ENCODE assay signal across 8 cellular contexts in the genomic region with DNA sequence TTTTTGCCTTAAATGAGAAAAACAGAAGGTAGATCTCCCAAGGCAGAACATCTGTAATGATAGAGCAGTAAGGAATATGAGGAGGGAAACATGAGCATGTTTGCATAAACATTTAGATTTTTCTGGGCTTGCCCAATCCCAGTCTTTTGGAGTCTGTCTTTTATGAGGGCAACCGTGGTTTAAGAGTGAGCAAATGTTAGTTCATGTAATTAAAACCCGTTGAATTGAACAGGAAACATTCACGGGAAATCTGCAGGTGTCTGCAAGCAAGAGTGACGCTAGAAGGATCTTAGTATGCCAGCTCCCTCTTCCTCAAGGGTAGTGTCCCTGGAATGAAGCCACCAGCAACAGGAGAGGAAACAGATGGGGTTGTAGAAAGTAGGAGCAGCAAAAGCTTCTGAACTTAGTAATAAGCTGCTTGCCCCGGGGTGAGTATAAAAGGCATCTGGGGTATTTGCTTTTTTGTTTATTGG.
A peak's percentile ranks its signal among the peaks of the same experiment; 100 is the strongest.
DNase-seq lines count a peak whose midpoint lies in the region; ATAC-seq lines count a peak whose summit lies in the region.

No MANE protein-coding gene starts in this region.

- CTCF ChIA-PET in T-cell (lab: Charles Lee), result interaction anchor here (0.6 to 3.0 kb wide), 14 partner anchors 9 to 110 kb away, joined by 3 to 11 read pairs (median 4); a partner anchor contains a TSS

- no peak overlapping the region for H3K9ac ChIP-seq in skeletal muscle tissue (ENCODE audit: low read depth in 1 of 3, low read length in 3 of 3)

- H3K9me3 Mint-ChIP-seq in IgD-negative memory B cell, result peaks cover 0 to 4% (median 0%) of the 10 kb centered on the region in 3 donors
- H3K9me3 Mint-ChIP-seq in T-cell, result no peaks in the 10 kb centered on the region

- no peaks in the 10 kb centered on the region for H3K9me3 ChIP-seq in skeletal muscle tissue (ENCODE audit: control insufficient read depth in 3 of 3, low read length in 3 of 3)

- peak overlapping the region; percentile 84 for H3K27ac ChIP-seq in skeletal muscle tissue (ENCODE audit: low read depth, low read length)

- H3K4me1 ChIP-seq in skeletal muscle tissue (ENCODE audit: control insufficient read depth in 3 of 3, insufficient read depth in 3 of 3, low read length in 3 of 3), result peaks cover 23 to 39% (median 24%) of the 10 kb centered on the region in 3 donors

- H3K4me1 Mint-ChIP-seq in IgD-negative memory B cell, result peaks cover 39 to 67% (median 44%) of the 10 kb centered on the region in 3 donors
- H3K4me1 Mint-ChIP-seq in T-cell, result peaks cover 66 to 78% (median 68%) of the 10 kb centered on the region in 3 donors

- H3K4me3 ChIP-seq in skeletal muscle tissue (ENCODE audit: low read length in 3 of 3), result peak overlapping the region in 1 of 3 donors; percentile 0

- no peaks in the 10 kb centered on the region for H3K36me3 ChIP-seq in skeletal muscle tissue (ENCODE audit: control insufficient read depth in 3 of 3, insufficient read depth in 3 of 3, low read length in 3 of 3)

- peak overlapping the region; percentile 54 to 98 (median 93) for H3K27ac Mint-ChIP-seq in IgD-negative memory B cell
- H3K27ac Mint-ChIP-seq in T-cell, result peak overlapping the region; percentile 92 to 99

- peak overlapping the region; percentile 19 to 92 (median 62) for H3K4me3 Mint-ChIP-seq in IgD-negative memory B cell
- peak overlapping the region; percentile 58 to 88 (median 75) for H3K4me3 Mint-ChIP-seq in T-cell

- no peaks in the 10 kb centered on the region for H3K36me3 Mint-ChIP-seq in IgD-negative memory B cell
- no peaks in the 10 kb centered on the region for H3K36me3 Mint-ChIP-seq in T-cell

- DNase-seq in CD1c-positive myeloid dendritic cell (ENCODE audit: extremely low spot score), result peak; percentile 28
- peak in 1 of 34 experiments; percentile 14 for DNase-seq in T-cell
- DNase-seq in fibroblast of the conjunctiva (ENCODE audit: low read depth), result peak; percentile 44
- no peak for DNase-seq in inferior parietal cortex (ENCODE audit: extremely low spot score)
- no peak for DNase-seq in UCSD-AML1 (lab: John Stamatoyannopoulos, UW; ENCODE audit: unreplicated experiment)
- DNase-seq in foreskin melanocyte, result no peak

- H3K27me3 Mint-ChIP-seq in IgD-negative memory B cell (peaks cover 3% of the 10 kb centered on the region), T-cell (no peaks in the 10 kb centered on the region)

- H3K27me3 ChIP-seq in skeletal muscle tissue (ENCODE audit: control insufficient read depth in 3 of 3, insufficient read depth in 3 of 3, low read length in 3 of 3), result no peaks in the 10 kb centered on the region

- no peak for ATAC-seq in T-cell (replicated peaks in 1 of 4)

- POLR2A ChIA-PET in T-cell (lab: Charles Lee), result interaction anchor here (0.5 to 3.2 kb wide), 12 partner anchors 8 to 349 kb away, joined by 3 to 13 read pairs (median 5); a partner anchor contains a TSS

Comparison
In these comparisons a context has a peak if more than half of its experiments do, and no peak if none do; other contexts are left out.
1. DNase-seq: peak in CD1c-positive myeloid dendritic cell (single experiment) and fibroblast of the conjunctiva (single experiment); none in inferior parietal cortex (single experiment), UCSD-AML1 (single experiment) and foreskin melanocyte (single experiment).